ENCODE assay signal across 8 cellular contexts in the genomic region with DNA sequence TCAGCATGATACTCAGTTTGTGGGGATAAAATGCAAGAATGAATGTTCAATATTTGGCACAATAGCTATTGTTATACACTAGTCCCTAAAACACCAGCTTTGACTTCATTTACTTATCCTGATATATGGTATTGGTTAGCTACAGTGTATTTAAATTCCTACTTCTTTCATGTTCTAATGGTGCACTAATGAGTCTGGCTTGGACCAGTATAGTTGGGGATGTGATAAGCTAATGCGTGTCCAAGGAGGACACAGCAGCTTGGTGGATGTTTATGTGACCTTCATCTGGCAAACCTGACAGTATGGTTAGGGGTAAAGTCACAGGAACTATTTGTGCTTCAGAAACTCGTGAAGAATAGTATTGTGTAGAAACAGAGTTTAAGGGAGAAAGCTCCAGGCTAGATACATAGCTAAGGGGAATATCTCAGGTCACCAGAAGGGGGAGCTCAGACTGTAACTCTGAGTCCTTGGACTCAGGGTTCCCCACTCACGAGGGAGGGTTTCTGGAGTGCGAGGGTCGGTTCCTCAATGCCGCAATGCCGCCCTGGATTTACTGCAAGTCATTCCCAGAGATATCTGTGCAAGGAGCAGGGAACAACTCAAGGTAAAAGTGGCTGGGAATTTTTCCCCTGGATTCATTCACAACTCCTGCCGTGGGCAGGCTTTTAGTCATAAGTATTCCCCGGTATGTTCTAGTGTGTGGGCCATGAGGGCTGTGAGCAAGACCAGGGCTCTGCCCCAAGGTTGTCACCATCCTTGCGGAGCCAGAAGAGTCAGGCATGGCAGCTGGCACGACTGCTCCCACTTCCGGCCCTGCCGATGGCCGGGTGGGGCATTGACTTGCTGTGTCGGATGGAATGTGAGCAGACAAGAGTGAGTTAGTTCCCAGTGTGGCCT. TPM values are rescaled to one million over a fixed set of nuclear protein-coding genes. Genes with fewer than 3 reads are reported as not detected.
DNase-seq lines count a peak whose midpoint lies in the region; ATAC-seq and TF ChIP-seq lines count a peak whose summit lies in the region.

No MANE protein-coding gene starts in this region.

- TF ChIP-seq CTCF in AG09309 (IDR thresholded peaks at IDR 0.05; ENCODE audit: control insufficient read depth, insufficient read depth, low read depth, low read length, missing control alignments) (peak; percentile 75), GM13977 (IDR thresholded peaks at IDR 0.05; ENCODE audit: extremely low read depth, insufficient read depth, missing control alignments) (peak; percentile 69)

- peaks cover 3% of the 10 kb centered on the region for H3K36me3 Mint-ChIP-seq in activated CD4-positive, alpha-beta T cell treated with anti-CD3 and anti-CD28 coated beads, Interleukin-2, amount 10 ng/mL, durations not matched to agents 24 days and 14 days (ENCODE audit: low read depth)

- H3K4me3 Mint-ChIP-seq in activated CD4-positive, alpha-beta T cell treated with anti-CD3 and anti-CD28 coated beads, Interleukin-2, amount 10 ng/mL, durations not matched to agents 24 days and 14 days, result no peak overlapping the region

- H3K27me3 Mint-ChIP-seq in activated CD4-positive, alpha-beta T cell treated with anti-CD3 and anti-CD28 coated beads, Interleukin-2, amount 10 ng/mL, durations not matched to agents 24 days and 14 days, result peaks cover 7% of the 10 kb centered on the region

- no peak for DNase-seq in AG09309 (ENCODE audit: low read depth)
- peak; percentile 60 for DNase-seq in GM13977 (ENCODE audit: low spot score)
- peak; percentile 61 for DNase-seq in LHCN-M2 (ENCODE audit: low read depth)
- DNase-seq in activated CD4-positive, alpha-beta T cell treated with anti-CD3 and anti-CD28 coated beads, Interleukin-2, amount 10 ng/mL, durations not matched to agents 24 days and 14 days, result peak; percentile 78
- DNase-seq in Right ventricle myocardium superior, result no peak
- peak; percentile 49 for DNase-seq in renal cortical epithelial cell (ENCODE audit: low read depth)
- DNase-seq in NCI-H345 (lab: John Stamatoyannopoulos, UW), result no peak

- in situ Hi-C loops in GM13977 (cut with MboI; ENCODE audit: low pct_unique_long_range_greater_than_20kb, low sequenced_read_pairs, unreplicated experiment), result no loop called here

- peaks cover 10% of the 10 kb centered on the region for H3K4me1 Mint-ChIP-seq in activated CD4-positive, alpha-beta T cell treated with anti-CD3 and anti-CD28 coated beads, Interleukin-2, amount 10 ng/mL, durations not matched to agents 24 days and 14 days

- ATAC-seq in Right ventricle myocardium superior (ENCODE audit: poor library complexity) (peak; percentile 77), HG02970 (IDR thresholded peaks at IDR 0.05; ENCODE audit: low FRiP score, unreplicated experiment) (no peak)

- no peak overlapping the region for H3K27ac Mint-ChIP-seq in activated CD4-positive, alpha-beta T cell treated with anti-CD3 and anti-CD28 coated beads, Interleukin-2, amount 10 ng/mL, durations not matched to agents 24 days and 14 days

- intact Hi-C loops in activated CD4-positive, alpha-beta T cell treated with anti-CD3 and anti-CD28 coated beads, Interleukin-2, amount 10 ng/mL, durations not matched to agents 24 days and 14 days (cut with micrococcal nuclease), result loop anchor here (2.0 to 5.0 kb wide), 2 partner anchors 235 to 361 kb away; no protein-coding TSS in a partner anchor
- intact Hi-C loops in Right ventricle myocardium superior (cut with DNase I), result no loop called here

- H3K4me3 ChIP-seq in AG09309 (ENCODE audit: control insufficient read depth, low read depth, low read length), result no peak overlapping the region

- peaks cover 4% of the 10 kb centered on the region for H3K9me3 Mint-ChIP-seq in activated CD4-positive, alpha-beta T cell treated with anti-CD3 and anti-CD28 coated beads, Interleukin-2, amount 10 ng/mL, durations not matched to agents 24 days and 14 days

RNA-seq across cellular contexts. Expression of gene IL1R2, which starts 14.5 kb away (rescaled TPM):
- total RNA-seq in LHCN-M2 (2014; rRNA removed), result 0.26 TPM in 1 of 2 replicates, not detected in the other
- not detected for polyA plus RNA-seq in LHCN-M2 (2012)
- total RNA-seq in activated CD4-positive, alpha-beta T cell treated with anti-CD3 and anti-CD28 coated beads, Interleukin-2, amount 10 ng/mL, durations not matched to agents 24 days and 14 days, result 1.5 and 1.6 TPM in 2 replicates
- 1.4 TPM for total RNA-seq in Right ventricle myocardium superior
- total RNA-seq in renal cortical epithelial cell, result 0.89 and 23.4 TPM in 2 replicates

Comparison
In these comparisons a context has a peak if more than half of its experiments do, and no peak if none do; other contexts are left out.
1. DNase-seq: peak in GM13977 (single experiment), LHCN-M2 (single experiment), activated CD4-positive, alpha-beta T cell treated with anti-CD3 and anti-CD28 coated beads, Interleukin-2, amount 10 ng/mL, durations not matched to agents 24 days and 14 days (single experiment) and renal cortical epithelial cell (single experiment); none in AG09309 (single experiment), Right ventricle myocardium superior (single experiment) and NCI-H345 (single experiment).